In the genomic region with DNA sequence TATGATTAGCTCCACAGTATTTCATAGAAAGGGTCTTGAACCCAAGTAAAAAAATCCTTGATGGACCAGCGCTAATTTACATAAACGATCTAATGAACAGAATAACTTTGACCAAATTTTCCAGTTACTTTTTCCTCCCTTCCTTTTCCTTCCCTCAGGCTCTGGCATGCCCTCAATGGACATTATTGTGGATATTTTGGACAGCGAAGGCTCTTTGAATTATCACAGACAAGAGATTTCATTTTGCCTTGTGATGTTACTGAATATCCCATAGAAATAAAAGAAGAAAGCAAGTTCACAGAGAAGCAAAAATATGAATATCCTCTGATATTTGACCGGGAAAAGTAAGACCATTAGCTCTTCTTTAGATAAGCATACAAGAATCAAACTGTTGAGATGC, we compare ENCODE assay signal across 1 cellular context.
TF ChIP-seq lines count a peak whose summit lies in the region.

No MANE protein-coding gene starts in this region.

TF ChIP-seq in K562, 482 proteins besides CTCF, POLR2A, EP300 and RAD21 (continued from another document):
- TF ChIP-seq, protein P1, sequence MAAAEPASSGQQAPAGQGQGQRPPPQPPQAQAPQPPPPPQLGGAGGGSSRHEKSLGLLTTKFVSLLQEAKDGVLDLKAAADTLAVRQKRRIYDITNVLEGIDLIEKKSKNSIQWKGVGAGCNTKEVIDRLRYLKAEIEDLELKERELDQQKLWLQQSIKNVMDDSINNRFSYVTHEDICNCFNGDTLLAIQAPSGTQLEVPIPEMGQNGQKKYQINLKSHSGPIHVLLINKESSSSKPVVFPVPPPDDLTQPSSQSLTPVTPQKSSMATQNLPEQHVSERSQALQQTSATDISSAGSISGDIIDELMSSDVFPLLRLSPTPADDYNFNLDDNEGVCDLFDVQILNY (CRISPR knock-in tag; IDR thresholded peaks at IDR 0.05): no peak
- TF ChIP-seq NFYB (IDR thresholded peaks at IDR 0.05; ENCODE audit: extremely low read depth, insufficient read length): no peak
- TF ChIP-seq DPF2 (IDR thresholded peaks at IDR 0.05): no peak
- TF ChIP-seq MCM2 (IDR thresholded peaks at IDR 0.05; ENCODE audit: low read depth): no peak
- no peak for TF ChIP-seq CBX2 (IDR thresholded peaks at IDR 0.05; ENCODE audit: insufficient read depth, low read length, poor library complexity, severe bottlenecking)
